ENCODE assay signal across 1 cellular context in genomic region chr1:162847839-162848453, GRCh38.
TF ChIP-seq lines count a peak whose summit lies in the region.

No MANE protein-coding gene starts in this region.

TF ChIP-seq in HepG2, 621 proteins besides CTCF, POLR2A, EP300 and RAD21 (continued from another document):
- TF ChIP-seq ZNF646 (CRISPR knock-in tag; IDR thresholded peaks at IDR 0.05) (no peak), NCOA2 (CRISPR knock-in tag; IDR thresholded peaks at IDR 0.05) (no peak), SMC3 (IDR thresholded peaks at IDR 0.05; ENCODE audit: low read length) (peak; percentile 43; the same call in 1 of the 2 replicates), SAFB2 (CRISPR knock-in tag; IDR thresholded peaks at IDR 0.05; ENCODE audit: borderline replicate concordance, low read depth) (no peak), STAG1 (CRISPR knock-in tag; IDR thresholded peaks at IDR 0.05) (peak; percentile 77), ATF7 (IDR thresholded peaks at IDR 0.05) (no peak), ATF7 (CRISPR knock-in tag; IDR thresholded peaks at IDR 0.05) (no peak), ZNF713 (CRISPR knock-in tag; IDR thresholded peaks at IDR 0.05) (no peak), FOXK1 (CRISPR knock-in tag; IDR thresholded peaks at IDR 0.05; ENCODE audit: borderline replicate concordance, low read depth) (no peak)
